ENCODE assay signal across 17 cellular contexts in genomic region chr21:45546636-45547203, GRCh38. TPM values are rescaled to one million over a fixed set of nuclear protein-coding genes. Genes with fewer than 3 reads are reported as not detected.
DNase-seq lines count a peak whose midpoint lies in the region; ATAC-seq, FAIRE-seq and TF ChIP-seq lines count a peak whose summit lies in the region.
"Had no signal": no experiment of that assay in that cellular context is flagged by ENCODE, and none has a peak within 500 bp of the region (broad histone marks: within the 10 kb centered on the region; RNA-seq: fewer than 3 reads in every experiment).

No MANE protein-coding gene starts in this region.

- FAIRE-seq in K562 (lab: Jason Lieb, UNC): no peak

- no peaks in the 10 kb centered on the region for H4K20me1 ChIP-seq in K562 (replicated peaks; ENCODE audit: control insufficient read depth, insufficient read depth, low read length)

- peaks cover under 1% of the 10 kb centered on the region; the same call in 2 of the 3 replicates for H3K79me2 ChIP-seq in K562 (ENCODE audit: control insufficient read depth, insufficient read depth, low read length)

- H3K9ac ChIP-seq in K562 (ENCODE audit: insufficient read depth in 1 of 2, low read depth in 2 of 2, low read length in 2 of 2): no peak overlapping the region

- H3K4me3 ChIP-seq in K562 (no peak overlapping the region), suprapubic skin (no peak overlapping the region)
- H3K4me3 ChIP-seq in naive thymus-derived CD4-positive, alpha-beta T cell (ENCODE audit: low read length): no peak overlapping the region
- H3K4me3 ChIP-seq: PC-9 had no signal

- H3K36me3 ChIP-seq in K562 (ENCODE audit: control insufficient read depth, insufficient read depth, low read length): no peaks in the 10 kb centered on the region
- H3K36me3 ChIP-seq in naive thymus-derived CD4-positive, alpha-beta T cell (ENCODE audit: control insufficient read depth in 2 of 3, insufficient read depth in 3 of 3, low read length in 3 of 3): no peaks in the 10 kb centered on the region
- H3K36me3 ChIP-seq in suprapubic skin: no peaks in the 10 kb centered on the region

- H3K36me3 Mint-ChIP-seq in activated CD4-positive, alpha-beta T cell treated with anti-CD3 and anti-CD28 coated beads for 36 hours (ENCODE audit: low read depth): no peaks in the 10 kb centered on the region
- no peaks in the 10 kb centered on the region for H3K36me3 Mint-ChIP-seq in naive thymus-derived CD4-positive, alpha-beta T cell
- H3K36me3 Mint-ChIP-seq: CD8-positive, alpha-beta memory T cell had no signal

- H3K9me3 ChIP-seq in K562 (replicated peaks; ENCODE audit: control insufficient read depth, insufficient read depth, low read depth, low read length) (no peaks in the 10 kb centered on the region), suprapubic skin (no peaks in the 10 kb centered on the region)
- H3K9me3 ChIP-seq in naive thymus-derived CD4-positive, alpha-beta T cell (ENCODE audit: control insufficient read depth in 2 of 3, low read length in 3 of 3): no peaks in the 10 kb centered on the region

- H3K27me3 ChIP-seq in K562 (ENCODE audit: control insufficient read depth in 2 of 2, insufficient read depth in 2 of 2, low read length in 2 of 2) (peaks cover 0 to 13% of the 10 kb centered on the region in 2 experiments; a peak in 4 of 5 replicates), suprapubic skin (no peaks in the 10 kb centered on the region)
- H3K27me3 ChIP-seq in naive thymus-derived CD4-positive, alpha-beta T cell (ENCODE audit: control insufficient read depth in 2 of 2, insufficient read depth in 2 of 2, low read length in 2 of 2): no peaks in the 10 kb centered on the region

- no peak overlapping the region for H3K27ac ChIP-seq in K562 (ENCODE audit: extremely low read depth, low read depth, low read length)
- no peak overlapping the region for H3K27ac ChIP-seq in naive thymus-derived CD4-positive, alpha-beta T cell (ENCODE audit: low read depth, low read length)
- no peak overlapping the region for H3K27ac ChIP-seq in suprapubic skin
- H3K27ac ChIP-seq: 22Rv1, PC-9 had no signal

- TF ChIP-seq POLR2A in K562 (conservative IDR thresholded peaks at IDR 0.05) (no peak), suprapubic skin (IDR thresholded peaks at IDR 0.05) (no peak)

- peaks cover 25% of the 10 kb centered on the region for H3K4me1 Mint-ChIP-seq in activated CD4-positive, alpha-beta T cell treated with anti-CD3 and anti-CD28 coated beads for 36 hours
- peaks cover 23 to 40% (median 29%) of the 10 kb centered on the region in 7 donors for H3K4me1 Mint-ChIP-seq in naive thymus-derived CD4-positive, alpha-beta T cell

- POLR2A ChIA-PET in activated CD4-positive, alpha-beta T cell treated with anti-CD3 and anti-CD28 coated beads for 36 hours (lab: Charles Lee): no interaction called here
- POLR2A ChIA-PET in K562 (lab: Yijun Ruan, JAX): interaction anchor here (0.7 to 1.2 kb wide), 2 partner anchors 9 to 15 kb away, joined by 3 to 4 read pairs; no protein-coding TSS in a partner anchor
- POLR2A ChIA-PET in naive thymus-derived CD4-positive, alpha-beta T cell (lab: Charles Lee): no interaction called here

- peaks cover 1% of the 10 kb centered on the region for H3K9me3 Mint-ChIP-seq in activated CD4-positive, alpha-beta T cell treated with anti-CD3 and anti-CD28 coated beads for 36 hours (ENCODE audit: low read depth)
- no peaks in the 10 kb centered on the region for H3K9me3 Mint-ChIP-seq in naive thymus-derived CD4-positive, alpha-beta T cell
- H3K9me3 Mint-ChIP-seq: CD8-positive, alpha-beta memory T cell had no signal

- TF ChIP-seq EP300 in K562 (IDR thresholded peaks at IDR 0.05; ENCODE audit: low read length): no peak
- TF ChIP-seq EP300 in suprapubic skin (IDR thresholded peaks at IDR 0.05): no peak

- H3K27me3 Mint-ChIP-seq in activated CD4-positive, alpha-beta T cell treated with anti-CD3 and anti-CD28 coated beads for 36 hours: no peaks in the 10 kb centered on the region
- H3K27me3 Mint-ChIP-seq in naive thymus-derived CD4-positive, alpha-beta T cell: no peaks in the 10 kb centered on the region
- H3K27me3 Mint-ChIP-seq: CD8-positive, alpha-beta memory T cell had no signal

- WGBS in K562 (ENCODE audit: insufficient coverage, low coverage, missing lambda C conversion rate): 45% methylated on average over 11 of the region's 11 CpGs
- WGBS in suprapubic skin: 87% methylated on average over 11 of the region's 11 CpGs

- TF ChIP-seq RAD21 in K562 (CRISPR knock-in tag; conservative IDR thresholded peaks at IDR 0.05 in 1 of 2, IDR thresholded peaks at IDR 0.05 in 1 of 2): no peak

- H3K4me2 ChIP-seq in K562 (ENCODE audit: insufficient read depth, low read length): no peak overlapping the region
- H3K4me2 ChIP-seq: PC-9 had no signal

- no peak overlapping the region for H3K27ac Mint-ChIP-seq in activated CD4-positive, alpha-beta T cell treated with anti-CD3 and anti-CD28 coated beads for 36 hours
- peak overlapping the region in 6 of 9 donors; percentile 1 to 74 (median 43) for H3K27ac Mint-ChIP-seq in naive thymus-derived CD4-positive, alpha-beta T cell

- BruUV-seq in K562 (replicated peaks; lab: Mats Ljungman, UMichigan): no TSS peak

- ATAC-seq in activated CD4-positive, alpha-beta T cell treated with anti-CD3 and anti-CD28 coated beads for 36 hours: no peak
- ATAC-seq in K562: no peak
- ATAC-seq in naive thymus-derived CD4-positive, alpha-beta T cell: no peak
- no peak for ATAC-seq in GM18519 (IDR thresholded peaks at IDR 0.05; ENCODE audit: low FRiP score, unreplicated experiment)

- no peak overlapping the region for H2AFZ ChIP-seq in K562 (ENCODE audit: low read depth, low read length)
- H2AFZ ChIP-seq: PC-9 had no signal

- H3K4me1 ChIP-seq in K562 (replicated peaks in 1 of 2; ENCODE audit: control insufficient read depth in 2 of 2, insufficient read depth in 2 of 2, low read length in 2 of 2): peaks cover 13 to 45% of the 10 kb centered on the region in 2 experiments; a peak in 4 of 5 replicates
- H3K4me1 ChIP-seq in naive thymus-derived CD4-positive, alpha-beta T cell (ENCODE audit: control insufficient read depth in 2 of 2, insufficient read depth in 2 of 2, low read length in 2 of 2): peaks cover 21 to 25% of the 10 kb centered on the region in 2 donors
- peaks cover 18% of the 10 kb centered on the region for H3K4me1 ChIP-seq in suprapubic skin

- DNase-seq in activated CD4-positive, alpha-beta T cell treated with anti-CD3 and anti-CD28 coated beads for 36 hours: peak; percentile 2
- no peak for DNase-seq in activated CD4-positive, alpha-beta T cell treated with anti-CD3 and anti-CD28 coated beads for 48 hours
- DNase-seq in K562 (ENCODE audit: extremely low read depth in 1 of 4, low spot score in 3 of 4): no peak
- no peak for DNase-seq in naive thymus-derived CD4-positive, alpha-beta T cell
- peak; percentile 17 to 44 for DNase-seq in suprapubic skin (ENCODE audit: low spot score in 2 of 2)
- DNase-seq in NCI-H345 treated with DMSO at 0.1 percent for 48 hours (lab: John Stamatoyannopoulos, UW; ENCODE audit: unreplicated experiment): no peak
- no peak for DNase-seq in NK-92 (lab: John Stamatoyannopoulos, UW; ENCODE audit: unreplicated experiment)
- DNase-seq: DMS 273 treated with DMSO at 0.1 percent for 48 hours, MM.1S, NCI-H1105 treated with DMSO at 0.1 percent for 48 hours, NCI-H187, NCI-H446 treated with DMSO at 0.1 percent for 48 hours, NCI-H748 treated with DMSO at 0.1 percent for 48 hours, PC-9 had no signal

- in situ Hi-C loops in K562 (cut with MboI): no loop called here

- no peak overlapping the region for H3K4me3 Mint-ChIP-seq in activated CD4-positive, alpha-beta T cell treated with anti-CD3 and anti-CD28 coated beads for 36 hours
- no peak overlapping the region for H3K4me3 Mint-ChIP-seq in naive thymus-derived CD4-positive, alpha-beta T cell

- no peak for TF ChIP-seq CTCF in K562 (IDR thresholded peaks at IDR 0.05 in 2 of 3, conservative IDR thresholded peaks at IDR 0.05 in 1 of 3; ENCODE audit: insufficient read depth in 2 of 3, low read depth in 1 of 3, low read length in 3 of 3)
- no peak for TF ChIP-seq CTCF in suprapubic skin (IDR thresholded peaks at IDR 0.05)

- intact Hi-C loops in activated CD4-positive, alpha-beta T cell treated with anti-CD3 and anti-CD28 coated beads for 36 hours (cut with DNase I, micrococcal nuclease): no loop called here
- intact Hi-C loops in K562 (cut with micrococcal nuclease): no loop called here
- intact Hi-C loops in naive thymus-derived CD4-positive, alpha-beta T cell (cut with micrococcal nuclease): no loop called here

- H3K9me1 ChIP-seq in K562 (ENCODE audit: control insufficient read depth, insufficient read depth, low read length): no peaks in the 10 kb centered on the region

- CTCF ChIA-PET in activated CD4-positive, alpha-beta T cell treated with anti-CD3 and anti-CD28 coated beads for 36 hours (lab: Charles Lee): no interaction called here
- CTCF ChIA-PET in K562 (lab: Yijun Ruan, JAX; ENCODE audit: low intra/inter-chr PET ratio): no interaction called here
- CTCF ChIA-PET in naive thymus-derived CD4-positive, alpha-beta T cell (lab: Charles Lee): no interaction called here

TF ChIP-seq in K562, 482 proteins besides CTCF, POLR2A, EP300 and RAD21 (continues in another document):
- TF ChIP-seq ZNF174 (CRISPR knock-in tag; IDR thresholded peaks at IDR 0.05) (no peak), ZNF76 (CRISPR knock-in tag; IDR thresholded peaks at IDR 0.05; ENCODE audit: borderline replicate concordance) (no peak)

RNA-seq across cellular contexts. Expression of gene SLC19A1, which starts 4.5 kb away (rescaled TPM):
- 10 to 100 TPM; 46.1 to 50.0 TPM for total RNA-seq in activated CD4-positive, alpha-beta T cell treated with anti-CD3 and anti-CD28 coated beads for 36 hours
- total RNA-seq in K562 (2011; cell fraction: chromatin; rRNA removed; ENCODE audit: low replicate concordance): 43.8 and 108 TPM in 2 replicates
- 90.5 and 93.4 TPM in 2 replicates for total RNA-seq in K562 (2011; cell fraction: nucleolus; rRNA removed)
- 52.4 and 63.7 TPM in 2 replicates for total RNA-seq in K562 (2011; cell fraction: nucleoplasm; rRNA removed)
- 34.7 and 41.3 TPM in 2 replicates for total RNA-seq in K562 (2014; rRNA removed)
- total RNA-seq in K562 (2014; rRNA removed; fragmentation: Illumina TruSeq; extraction: Trizol): 8.0 and 8.7 TPM in 2 replicates
- total RNA-seq in K562 (2015; rRNA removed; fragmentation: Illumina TruSeq; extraction: Trizol): 18.8 and 21.4 TPM in 2 replicates
- total RNA-seq in K562 (2021): 88.7 and 91.3 TPM in 2 replicates
- polyA plus RNA-seq in K562 (2011; rRNA removed): 11.5 and 24.6 TPM in 2 replicates
- polyA plus RNA-seq in K562 (2011; cell fraction: cytosol; rRNA removed): 20.4 and 78.6 TPM in 2 replicates
- polyA plus RNA-seq in K562 (2011; cell fraction: nucleus; rRNA removed): 49.9 and 126 TPM in 2 replicates
- 20.5 and 34.6 TPM in 2 replicates for polyA plus RNA-seq in K562 (2012)
- polyA plus RNA-seq in K562 (2014; fragmentation: Illumina TruSeq; extraction: Trizol): 12.0 and 24.5 TPM in 2 replicates
- polyA plus RNA-seq in K562 (2014; fragmentation: Nextera tagmentation; extraction: Ambion mirVana): 1 to 10 TPM in 1 of 2 experiments, under 1 TPM in 1; 0.65 to 2.3 TPM
- polyA plus RNA-seq in K562 (2014; rRNA removed): 36.6 and 50.8 TPM in 2 replicates
- 11.9 and 16.0 TPM in 2 replicates for polyA minus RNA-seq in K562 (2011; rRNA and poly(A)+ RNA removed)
- 41.4 and 45.6 TPM in 2 replicates for polyA minus RNA-seq in K562 (2011; cell fraction: cytosol; rRNA and poly(A)+ RNA removed)
- 23.3 TPM in 2 replicates for polyA minus RNA-seq in K562 (2011; cell fraction: nucleus; rRNA and poly(A)+ RNA removed)
- 10 to 100 TPM; 10.5 to 49.1 (median 21.6) TPM for total RNA-seq in naive thymus-derived CD4-positive, alpha-beta T cell
- polyA plus RNA-seq in naive thymus-derived CD4-positive, alpha-beta T cell: 10 to 100 TPM; 11.7 to 15.6 TPM
- 1 to 10 TPM; 7.0 to 9.8 (median 7.9) TPM for total RNA-seq in suprapubic skin

Comparison
In these comparisons a context has a peak if more than half of its experiments do, and no peak if none do; other contexts are left out.
1. DNase-seq: peak in activated CD4-positive, alpha-beta T cell treated with anti-CD3 and anti-CD28 coated beads for 36 hours (single experiment) and suprapubic skin (2 of 2); none in activated CD4-positive, alpha-beta T cell treated with anti-CD3 and anti-CD28 coated beads for 48 hours (single experiment), K562 (0 of 4), naive thymus-derived CD4-positive, alpha-beta T cell (0 of 9), NCI-H345 treated with DMSO at 0.1 percent for 48 hours (single experiment) and NK-92 (single experiment).